ENCODE assay signal across 1 cellular context in the genomic region with DNA sequence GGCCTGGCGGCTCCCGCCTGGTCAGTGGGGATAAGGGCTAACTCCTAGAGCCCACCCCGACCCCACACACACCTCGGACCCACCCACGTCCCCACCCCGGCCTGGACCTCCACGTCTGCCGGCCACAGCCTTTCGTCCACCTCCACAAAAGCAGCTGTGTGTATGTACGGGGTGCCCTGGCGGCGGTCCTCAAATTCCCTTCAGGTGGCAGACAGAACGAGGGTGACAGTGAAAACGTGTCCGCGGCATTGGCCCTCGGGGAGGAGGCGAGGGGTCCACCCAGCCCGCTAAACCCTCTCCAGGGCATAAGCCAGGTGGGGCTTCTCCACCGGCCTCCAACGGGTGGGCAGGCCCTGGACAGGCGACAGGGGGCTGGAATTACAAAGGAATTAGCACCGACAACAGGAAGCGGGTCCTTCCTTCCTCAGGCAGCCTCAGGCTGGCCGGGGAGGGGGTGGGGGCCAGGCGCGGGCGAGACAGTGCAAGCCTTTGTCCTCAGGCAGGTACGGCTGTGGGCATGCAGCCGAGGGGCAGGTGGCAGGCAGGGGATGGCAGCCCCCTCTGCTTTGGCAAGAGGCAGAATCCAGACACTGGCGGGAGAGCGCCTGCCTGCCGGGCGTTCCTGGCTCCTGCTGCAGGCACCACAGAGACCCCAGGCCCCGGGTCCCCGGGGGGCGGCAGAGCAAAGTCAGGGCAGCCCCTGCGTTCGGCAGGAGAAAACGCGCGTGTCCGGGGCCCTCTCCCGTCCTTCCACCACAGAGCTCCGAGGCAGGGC.
TF ChIP-seq lines count a peak whose summit lies in the region.

No MANE protein-coding gene starts in this region.

TF ChIP-seq in H1, 55 proteins besides CTCF, POLR2A, EP300 and RAD21:
- TF ChIP-seq JUND (IDR thresholded peaks at IDR 0.05; ENCODE audit: low read length), result no peak
- TF ChIP-seq CTBP2 (IDR thresholded peaks at IDR 0.05; ENCODE audit: borderline replicate concordance, insufficient read depth, insufficient read length, low read length), result peak; percentile 45
